ENCODE assay signal across 17 cellular contexts in the genomic region with DNA sequence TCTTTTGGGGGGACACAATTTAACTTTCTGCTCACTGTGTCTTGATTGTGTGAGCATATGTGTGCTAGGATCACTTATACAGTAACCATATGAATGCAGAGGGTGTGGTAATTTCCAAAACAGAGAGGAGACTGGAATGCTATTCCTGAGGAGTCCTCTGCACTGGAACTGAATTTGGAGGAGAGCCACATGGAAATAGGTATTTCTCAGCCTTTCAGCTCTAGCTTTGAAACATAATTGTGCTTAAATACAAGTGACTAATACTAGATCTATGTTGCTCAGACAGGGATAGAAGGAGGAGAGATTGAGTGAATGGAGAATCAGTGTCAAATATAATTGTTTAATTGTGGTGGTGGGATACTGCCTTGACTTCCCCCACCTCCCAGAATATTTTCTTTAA. TPM values are rescaled to one million over a fixed set of nuclear protein-coding genes. Genes with fewer than 3 reads are reported as not detected.
DNase-seq lines count a peak whose midpoint lies in the region; ATAC-seq and TF ChIP-seq lines count a peak whose summit lies in the region.
"Had no signal": no experiment of that assay in that cellular context is flagged by ENCODE, and none has a peak within 500 bp of the region (broad histone marks: within the 10 kb centered on the region; RNA-seq: fewer than 3 reads in every experiment).

No MANE protein-coding gene starts in this region.

- no peak for TF ChIP-seq POLR2A in breast epithelium (IDR thresholded peaks at IDR 0.05)

- H3K27me3 Mint-ChIP-seq in MCF 10A (ENCODE audit: insufficient read depth, unreplicated experiment) (no peaks in the 10 kb centered on the region), endothelial cell (ENCODE audit: unreplicated experiment) (peaks cover 6% of the 10 kb centered on the region), natural killer cell (ENCODE audit: low read depth in 2 of 2) (no peaks in the 10 kb centered on the region)

- no peak for DNase-seq in MCF 10A (ENCODE audit: unreplicated experiment)
- DNase-seq in breast epithelium (ENCODE audit: low spot score in 2 of 2), result no peak
- DNase-seq in RWPE1 (ENCODE audit: low spot score), result peak; percentile 20
- no peak for DNase-seq in endothelial cell (ENCODE audit: low spot score)
- no peak for DNase-seq in SK-N-DZ (ENCODE audit: low spot score)
- no peak for DNase-seq in natural killer cell
- DNase-seq in activated T-cell treated with anti-CD3 and anti-CD28 coated beads, Interleukin-2, amount 50 U/mL, for 48 hours, result no peak
- DNase-seq: C1 segment of cervical spinal cord, DMS153, MV-4-11, NCI-H1417 treated with DMSO at 0.1 percent for 48 hours, NCI-H2029, NCI-H2171 treated with DMSO at 0.1 percent for 48 hours, NCI-H510A treated with DMSO at 0.1 percent for 48 hours had no signal

- no TSS peak for BruUV-seq in MCF 10A (replicated peaks; lab: Mats Ljungman, UMichigan)

- intact Hi-C loops in MCF 10A (cut with micrococcal nuclease), result no loop called here
- intact Hi-C loops in breast epithelium (cut with DNase I; ENCODE audit: low total_unique reads), result no loop called here
- intact Hi-C loops in natural killer cell (cut with micrococcal nuclease), result no loop called here

- H3K4me1 Mint-ChIP-seq in MCF 10A (ENCODE audit: insufficient read depth, unreplicated experiment), result peaks cover 14% of the 10 kb centered on the region
- peaks cover 46% of the 10 kb centered on the region for H3K4me1 Mint-ChIP-seq in endothelial cell (ENCODE audit: unreplicated experiment)
- H3K4me1 Mint-ChIP-seq in natural killer cell, result peaks cover 20 to 25% of the 10 kb centered on the region in 2 donors

- H3K4me1 ChIP-seq in breast epithelium, result no peaks in the 10 kb centered on the region

- H3K4me3 Mint-ChIP-seq in MCF 10A (ENCODE audit: unreplicated experiment), result no peak overlapping the region
- no peak overlapping the region for H3K4me3 Mint-ChIP-seq in endothelial cell (ENCODE audit: unreplicated experiment)
- no peak overlapping the region for H3K4me3 Mint-ChIP-seq in natural killer cell

- TF ChIP-seq CTCF in MCF 10A (IDR thresholded peaks at IDR 0.05; ENCODE audit: unreplicated experiment) (no peak), breast epithelium (IDR thresholded peaks at IDR 0.05) (no peak), RWPE1 (conservative IDR thresholded peaks at IDR 0.05; ENCODE audit: low read depth) (no peak), endothelial cell (IDR thresholded peaks at IDR 0.05; ENCODE audit: unreplicated experiment) (no peak), natural killer cell (IDR thresholded peaks at IDR 0.05) (no peak)

- no peaks in the 10 kb centered on the region for H3K36me3 ChIP-seq in breast epithelium
- H3K36me3 ChIP-seq: SJCRH30 had no signal

- peaks cover 13% of the 10 kb centered on the region for H3K36me3 Mint-ChIP-seq in MCF 10A (ENCODE audit: insufficient read depth, unreplicated experiment)
- H3K36me3 Mint-ChIP-seq in endothelial cell (ENCODE audit: low read depth, unreplicated experiment), result peaks cover 9% of the 10 kb centered on the region
- no peaks in the 10 kb centered on the region for H3K36me3 Mint-ChIP-seq in natural killer cell

- H3K9me3 Mint-ChIP-seq in MCF 10A (ENCODE audit: unreplicated experiment), result no peaks in the 10 kb centered on the region
- H3K9me3 Mint-ChIP-seq in endothelial cell (ENCODE audit: unreplicated experiment), result no peaks in the 10 kb centered on the region
- no peaks in the 10 kb centered on the region for H3K9me3 Mint-ChIP-seq in natural killer cell

- ATAC-seq in natural killer cell (no peak), HG03354 (IDR thresholded peaks at IDR 0.05; ENCODE audit: poor library complexity, severe bottlenecking, unreplicated experiment) (no peak)

- H3K27me3 ChIP-seq in breast epithelium, result no peaks in the 10 kb centered on the region
- H3K27me3 ChIP-seq: SJCRH30 had no signal

- no peaks in the 10 kb centered on the region for H3K9me3 ChIP-seq in breast epithelium
- H3K9me3 ChIP-seq: SJCRH30 had no signal

- no peak overlapping the region for H3K27ac ChIP-seq in breast epithelium
- no peak overlapping the region for H3K27ac ChIP-seq in RWPE1
- H3K27ac ChIP-seq: 22Rv1, SJCRH30 had no signal

- CTCF ChIA-PET in MCF 10A (lab: Yijun Ruan, JAX), result interaction anchor here (1.3 kb wide), 1 partner anchor 105 kb away, joined by 5 read pairs; no protein-coding TSS in a partner anchor
- CTCF ChIA-PET in RWPE1 (lab: Yijun Ruan, JAX), result interaction anchor here (0.7 kb wide), 1 partner anchor 179 kb away, joined by 5 read pairs; no protein-coding TSS in a partner anchor

- H3K4me3 ChIP-seq in breast epithelium, result no peak overlapping the region
- H3K4me3 ChIP-seq: SJCRH30 had no signal

- H3K27ac Mint-ChIP-seq in MCF 10A (ENCODE audit: low read depth, unreplicated experiment) (peak overlapping the region; percentile 59), endothelial cell (ENCODE audit: unreplicated experiment) (peak overlapping the region; percentile 48), natural killer cell (no peak overlapping the region)

- POLR2A ChIA-PET in MCF 10A (lab: Yijun Ruan, JAX), result no interaction called here
- POLR2A ChIA-PET in RWPE1 (lab: Yijun Ruan, JAX; ENCODE audit: low non-redundant PET), result no interaction called here

RNA-seq across cellular contexts. Expression of a gene that starts 45.5 kb away (rescaled TPM):
- 20.7 and 23.6 TPM in 2 replicates for total RNA-seq in MCF 10A (2022)
- 10 to 100 TPM; 23.4 to 48.1 (median 36.7) TPM for total RNA-seq in breast epithelium
- 57.2 TPM for total RNA-seq in endothelial cell (ENCODE audit: unreplicated experiment)
- 10.5 and 11.1 TPM in 2 replicates for polyA plus RNA-seq in SK-N-DZ (2014; cell fraction: cytosol; rRNA removed)
- 9.0 and 11.6 TPM in 2 replicates for polyA plus RNA-seq in SK-N-DZ (2014; cell fraction: nucleus; rRNA removed)
- 10 to 100 TPM; 15.1 to 27.6 (median 18.8) TPM for total RNA-seq in natural killer cell

Comparison
In these comparisons a context has a peak if more than half of its experiments do, and no peak if none do; other contexts are left out.
1. H3K27ac Mint-ChIP-seq: peak in MCF 10A (single experiment) and endothelial cell (single experiment); none in natural killer cell (0 of 2).